ENCODE assay signal across 1 cellular context in the genomic region with DNA sequence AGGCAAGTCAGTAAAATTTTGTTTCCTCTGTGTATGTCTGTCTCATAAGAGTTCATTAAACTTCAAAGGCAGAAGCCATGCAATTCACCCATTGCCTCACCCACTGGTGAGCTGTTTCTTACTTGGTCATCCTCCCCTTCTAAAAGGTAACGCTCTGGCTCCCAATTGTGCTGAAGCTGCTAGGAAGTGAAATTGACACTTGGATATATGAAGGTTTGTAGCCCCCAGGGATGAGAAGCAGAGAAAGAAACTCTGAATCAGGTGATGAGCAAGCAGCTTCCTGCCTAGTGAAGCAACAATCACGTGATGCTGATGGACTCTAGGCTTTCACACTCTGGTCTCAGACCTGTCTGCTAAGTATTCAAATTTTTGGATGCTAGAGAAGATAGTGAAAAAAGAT.
TF ChIP-seq lines count a peak whose summit lies in the region.

No MANE protein-coding gene starts in this region.

TF ChIP-seq in SK-N-SH, 30 proteins besides CTCF, POLR2A, EP300 and RAD21 (continued from another document):
- TF ChIP-seq, protein P1, sequence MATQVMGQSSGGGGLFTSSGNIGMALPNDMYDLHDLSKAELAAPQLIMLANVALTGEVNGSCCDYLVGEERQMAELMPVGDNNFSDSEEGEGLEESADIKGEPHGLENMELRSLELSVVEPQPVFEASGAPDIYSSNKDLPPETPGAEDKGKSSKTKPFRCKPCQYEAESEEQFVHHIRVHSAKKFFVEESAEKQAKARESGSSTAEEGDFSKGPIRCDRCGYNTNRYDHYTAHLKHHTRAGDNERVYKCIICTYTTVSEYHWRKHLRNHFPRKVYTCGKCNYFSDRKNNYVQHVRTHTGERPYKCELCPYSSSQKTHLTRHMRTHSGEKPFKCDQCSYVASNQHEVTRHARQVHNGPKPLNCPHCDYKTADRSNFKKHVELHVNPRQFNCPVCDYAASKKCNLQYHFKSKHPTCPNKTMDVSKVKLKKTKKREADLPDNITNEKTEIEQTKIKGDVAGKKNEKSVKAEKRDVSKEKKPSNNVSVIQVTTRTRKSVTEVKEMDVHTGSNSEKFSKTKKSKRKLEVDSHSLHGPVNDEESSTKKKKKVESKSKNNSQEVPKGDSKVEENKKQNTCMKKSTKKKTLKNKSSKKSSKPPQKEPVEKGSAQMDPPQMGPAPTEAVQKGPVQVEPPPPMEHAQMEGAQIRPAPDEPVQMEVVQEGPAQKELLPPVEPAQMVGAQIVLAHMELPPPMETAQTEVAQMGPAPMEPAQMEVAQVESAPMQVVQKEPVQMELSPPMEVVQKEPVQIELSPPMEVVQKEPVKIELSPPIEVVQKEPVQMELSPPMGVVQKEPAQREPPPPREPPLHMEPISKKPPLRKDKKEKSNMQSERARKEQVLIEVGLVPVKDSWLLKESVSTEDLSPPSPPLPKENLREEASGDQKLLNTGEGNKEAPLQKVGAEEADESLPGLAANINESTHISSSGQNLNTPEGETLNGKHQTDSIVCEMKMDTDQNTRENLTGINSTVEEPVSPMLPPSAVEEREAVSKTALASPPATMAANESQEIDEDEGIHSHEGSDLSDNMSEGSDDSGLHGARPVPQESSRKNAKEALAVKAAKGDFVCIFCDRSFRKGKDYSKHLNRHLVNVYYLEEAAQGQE (IDR thresholded peaks at IDR 0.05; ENCODE audit: low read depth, low read length) = no peak
